ENCODE assay signal across 6 cellular contexts in genomic region chr3:185663929-185664328, GRCh38.
"Had no signal": no experiment of that assay in that cellular context is flagged by ENCODE, and none has a peak within 500 bp of the region (broad histone marks: within the 10 kb centered on the region; RNA-seq: fewer than 3 reads in every experiment).

No MANE protein-coding gene starts in this region.

- H3K4me2 ChIP-seq: GM23338 had no signal

- H3K9me3 Mint-ChIP-seq: H9, IgD-negative memory B cell had no signal

- DNase-seq: H9, HCEC 1CT had no signal

- H3K4me3 ChIP-seq: GM23338 had no signal

- H3K4me3 Mint-ChIP-seq: GM23338, H9, IgD-negative memory B cell had no signal

- ATAC-seq: GM23338 had no signal

- H3K27ac Mint-ChIP-seq: GM23338, IgD-negative memory B cell had no signal

- FAIRE-seq: H1, HTR-8/SVneo had no signal

- H2AFZ ChIP-seq: GM23338 had no signal
